In the genomic region with DNA sequence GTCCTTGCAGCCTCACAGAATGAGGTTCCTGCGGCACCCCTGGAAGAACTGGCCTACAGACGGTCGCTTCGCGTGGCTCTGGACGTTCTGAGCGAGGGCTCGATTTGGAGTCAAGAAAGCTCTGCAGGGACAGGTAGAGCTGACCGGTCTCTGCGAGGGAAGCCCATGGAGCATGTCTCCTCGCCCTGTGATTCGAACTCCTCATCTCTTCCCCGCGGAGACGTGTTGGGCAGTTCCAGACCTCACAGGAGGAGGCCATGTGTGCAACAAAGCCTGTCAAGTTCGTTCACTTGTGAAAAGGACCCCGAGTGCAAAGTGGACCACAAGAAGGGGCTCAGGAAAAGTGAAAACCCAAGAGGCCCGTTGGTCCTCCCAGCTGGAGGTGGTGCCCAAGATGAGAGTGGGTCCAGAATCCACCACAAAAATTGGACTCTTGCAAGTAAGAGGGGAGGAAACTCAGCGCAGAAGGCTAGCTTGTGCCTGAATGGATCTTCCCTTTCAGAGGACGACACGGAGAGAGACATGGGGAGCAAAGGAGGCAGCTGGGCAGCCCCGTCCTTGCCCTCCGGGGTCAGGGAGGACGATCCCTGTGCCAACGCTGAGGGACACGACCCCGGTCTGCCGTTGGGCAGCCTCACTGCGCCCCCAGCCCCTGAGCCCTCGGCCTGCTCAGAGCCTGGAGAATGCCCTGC, we compare ENCODE assay signal across 12 cellular contexts. TPM values are rescaled to one million over a fixed set of nuclear protein-coding genes. Genes with fewer than 3 reads are reported as not detected.
DNase-seq lines count a peak whose midpoint lies in the region; TF ChIP-seq lines count a peak whose summit lies in the region.
"Had no signal": no experiment of that assay in that cellular context is flagged by ENCODE, and none has a peak within 500 bp of the region (broad histone marks: within the 10 kb centered on the region; RNA-seq: fewer than 3 reads in every experiment).

No MANE protein-coding gene starts in this region.

- intact Hi-C loops in prostate gland (cut with DNase I): no loop called here

- H3K27me3 ChIP-seq in SK-N-SH (ENCODE audit: insufficient read depth) (no peaks in the 10 kb centered on the region), prostate gland (replicated peaks; ENCODE audit: insufficient read depth) (no peaks in the 10 kb centered on the region)

- H3K27ac ChIP-seq in SK-N-SH (ENCODE audit: low read depth in 2 of 2, low read length in 1 of 2) (peak overlapping the region; percentile 62 to 92), prostate gland (peak overlapping the region; percentile 33)

- H3K36me3 Mint-ChIP-seq in activated T-cell treated with anti-CD3 and anti-CD28 coated beads, Interleukin-2, amount 50 U/mL, for 24 hours (ENCODE audit: low read depth): peaks cover 94% of the 10 kb centered on the region
- peaks cover 41% of the 10 kb centered on the region for H3K36me3 Mint-ChIP-seq in T-helper 2 cell treated with Interferon-gamma antibody and Interleukin-4, amounts not matched to agents 5 μg/mL and 100 μg/mL, for 36 hours (ENCODE audit: low read depth)
- H3K36me3 Mint-ChIP-seq: natural killer cell had no signal

- H3K36me3 ChIP-seq in SK-N-SH (replicated peaks in 1 of 2; ENCODE audit: control insufficient read depth in 1 of 2, insufficient read depth in 2 of 2, low read length in 1 of 2) (peaks cover 46 to 61% of the 10 kb centered on the region in 2 experiments), prostate gland (no peaks in the 10 kb centered on the region)

- H3K4me3 Mint-ChIP-seq in activated T-cell treated with anti-CD3 and anti-CD28 coated beads, Interleukin-2, amount 50 U/mL, for 24 hours: no peak overlapping the region
- no peak overlapping the region for H3K4me3 Mint-ChIP-seq in T-helper 2 cell treated with Interferon-gamma antibody and Interleukin-4, amounts not matched to agents 5 μg/mL and 100 μg/mL, for 36 hours
- H3K4me3 Mint-ChIP-seq: activated B cell treated with CpG ODN at 0.5 μM for 24 hours; dendritic cell treated with granulocyte-macrophage colony-stimulating factor and Interleukin-4, amounts not matched to agents 40 ng/mL and 50 ng/mL, for 4 days; natural killer cell had no signal

- H3K4me1 ChIP-seq in SK-N-SH (ENCODE audit: control insufficient read depth in 1 of 2, insufficient read depth in 2 of 2, low read depth in 1 of 2, low read length in 1 of 2) (peaks cover 25 to 35% of the 10 kb centered on the region in 2 experiments), prostate gland (replicated peaks) (peaks cover 21% of the 10 kb centered on the region)

- no peak for DNase-seq in AG04449 (ENCODE audit: low read depth, low spot score)
- DNase-seq in SK-N-SH: no peak
- no peak for DNase-seq in fibroblast of the aortic adventitia (ENCODE audit: low read depth)
- DNase-seq in prostate gland (ENCODE audit: low spot score): no peak
- no peak for DNase-seq in activated T-cell treated with anti-CD3 and anti-CD28 coated beads, Interleukin-2, amount 50 U/mL, for 24 hours
- DNase-seq in NOMO-1 treated with dmso at 0.1 percent for 144 hours (lab: John Stamatoyannopoulos, UW; ENCODE audit: unreplicated experiment): no peak
- no peak for DNase-seq in stimulated activated CD4-positive, alpha-beta T cell treated with anti-CD3 and anti-CD28 coated beads, Interleukin-2, amount 100 ng/mL, for 48 hours
- DNase-seq in T-helper 2 cell treated with Interferon-gamma antibody and Interleukin-4, amounts not matched to agents 5 μg/mL and 100 μg/mL, for 36 hours (ENCODE audit: low spot score): no peak
- DNase-seq: activated B cell treated with CpG ODN at 0.5 μM for 24 hours, natural killer cell had no signal

- H3K4me2 ChIP-seq in SK-N-SH: peak overlapping the region; percentile 86

- H3K9ac ChIP-seq in SK-N-SH: peak overlapping the region; percentile 35; the same call in 1 of the 2 replicates

- CTCF ChIA-PET in AG04449 (lab: Yijun Ruan, JAX): interaction anchor here (1.3 kb wide), 1 partner anchor 12 kb away, joined by 6 read pairs; no protein-coding TSS in a partner anchor
- CTCF ChIA-PET in SK-N-SH (lab: Yijun Ruan, JAX): interaction anchor here (0.7 to 2.7 kb wide), 14 partner anchors 12 to 116 kb away, joined by 3 to 23 read pairs (median 4); no protein-coding TSS in a partner anchor

- no peak; the same call in 1 of the 2 replicates for TF ChIP-seq RAD21 in SK-N-SH (IDR thresholded peaks at IDR 0.05; ENCODE audit: low read length)

- H2AFZ ChIP-seq in SK-N-SH (ENCODE audit: low read depth): peak overlapping the region; percentile 24; the same call in 1 of the 2 replicates

- H3K4me3 ChIP-seq in AG04449 (ENCODE audit: low read depth, low read length) (peak overlapping the region; percentile 29), SK-N-SH (ENCODE audit: low read depth in 2 of 2, low read length in 1 of 2) (peak overlapping the region in 1 of 2 experiments; percentile 52; a peak in 2 of 4 replicates), fibroblast of the aortic adventitia (ENCODE audit: low read depth, low read length) (peak overlapping the region; percentile 25), prostate gland (no peak overlapping the region)

- peaks cover 42% of the 10 kb centered on the region for H3F3A ChIP-seq in SK-N-SH (replicated peaks; ENCODE audit: insufficient read depth)

- peaks cover 34% of the 10 kb centered on the region for H3K79me2 ChIP-seq in SK-N-SH (ENCODE audit: insufficient read depth)

- TF ChIP-seq CTCF in AG04449 (IDR thresholded peaks at IDR 0.05; ENCODE audit: insufficient read depth, low read length, missing control alignments) (no peak), SK-N-SH (IDR thresholded peaks at IDR 0.05) (no peak), fibroblast of the aortic adventitia (IDR thresholded peaks at IDR 0.05; ENCODE audit: insufficient read depth, low read length) (no peak), prostate gland (IDR thresholded peaks at IDR 0.05) (no peak)

- no peaks in the 10 kb centered on the region for H3K9me2 ChIP-seq in SK-N-SH

- H3K27me3 Mint-ChIP-seq in activated T-cell treated with anti-CD3 and anti-CD28 coated beads, Interleukin-2, amount 50 U/mL, for 24 hours: no peaks in the 10 kb centered on the region
- H3K27me3 Mint-ChIP-seq in T-helper 2 cell treated with Interferon-gamma antibody and Interleukin-4, amounts not matched to agents 5 μg/mL and 100 μg/mL, for 36 hours (ENCODE audit: low read depth): no peaks in the 10 kb centered on the region
- H3K27me3 Mint-ChIP-seq: activated B cell treated with CpG ODN at 0.5 μM for 24 hours had no signal

- POLR2A ChIA-PET in AG04449 (lab: Yijun Ruan, JAX) (interaction anchor here (1.8 to 2.0 kb wide), 2 partner anchors 23 to 91 kb away, joined by 4 to 6 read pairs; a partner anchor contains a TSS), SK-N-SH (lab: Yijun Ruan, JAX) (interaction anchor here (1.3 to 1.5 kb wide), 2 partner anchors 73 to 91 kb away, joined by 3 to 6 read pairs; a partner anchor contains a TSS)

- H3K27ac Mint-ChIP-seq in activated T-cell treated with anti-CD3 and anti-CD28 coated beads, Interleukin-2, amount 50 U/mL, for 24 hours: no peak overlapping the region
- H3K27ac Mint-ChIP-seq in T-helper 2 cell treated with Interferon-gamma antibody and Interleukin-4, amounts not matched to agents 5 μg/mL and 100 μg/mL, for 36 hours: no peak overlapping the region
- H3K27ac Mint-ChIP-seq: activated B cell treated with CpG ODN at 0.5 μM for 24 hours; activated T-helper 2 cell treated with anti-CD3 and anti-CD28 coated beads, Interferon-gamma antibody, Interleukin-2, Interleukin-4, amounts not matched to agents 10 μg/mL and 5 μg/mL and 100 μg/mL, durations not matched to agents 14 hours and 24 hours and 36 hours; dendritic cell treated with granulocyte-macrophage colony-stimulating factor and Interleukin-4, amounts not matched to agents 40 ng/mL and 50 ng/mL, for 4 days; natural killer cell had no signal

- WGBS in SK-N-SH (ENCODE audit: low lambda C conversion rate): 88% methylated on average over 21 of the region's 30 CpGs
- WGBS in prostate gland: 72% methylated on average over 30 of the region's 30 CpGs

- H3K9me3 ChIP-seq in SK-N-SH: no peaks in the 10 kb centered on the region
- H3K9me3 ChIP-seq in prostate gland: no peaks in the 10 kb centered on the region

- TF ChIP-seq POLR2A in prostate gland (IDR thresholded peaks at IDR 0.05): no peak

- peaks cover 46% of the 10 kb centered on the region for H3K4me1 Mint-ChIP-seq in activated T-cell treated with anti-CD3 and anti-CD28 coated beads, Interleukin-2, amount 50 U/mL, for 24 hours (ENCODE audit: low read depth)
- peaks cover 33% of the 10 kb centered on the region for H3K4me1 Mint-ChIP-seq in T-helper 2 cell treated with Interferon-gamma antibody and Interleukin-4, amounts not matched to agents 5 μg/mL and 100 μg/mL, for 36 hours (ENCODE audit: low read depth)

- H3K9me3 Mint-ChIP-seq in activated T-cell treated with anti-CD3 and anti-CD28 coated beads, Interleukin-2, amount 50 U/mL, for 24 hours: no peaks in the 10 kb centered on the region
- no peaks in the 10 kb centered on the region for H3K9me3 Mint-ChIP-seq in T-helper 2 cell treated with Interferon-gamma antibody and Interleukin-4, amounts not matched to agents 5 μg/mL and 100 μg/mL, for 36 hours
- H3K9me3 Mint-ChIP-seq: activated B cell treated with CpG ODN at 0.5 μM for 24 hours; activated T-helper 2 cell treated with anti-CD3 and anti-CD28 coated beads, Interferon-gamma antibody, Interleukin-2, Interleukin-4, amounts not matched to agents 10 μg/mL and 5 μg/mL and 100 μg/mL, durations not matched to agents 14 hours and 24 hours and 36 hours; dendritic cell treated with granulocyte-macrophage colony-stimulating factor and Interleukin-4, amounts not matched to agents 40 ng/mL and 50 ng/mL, for 4 days; natural killer cell had no signal

- no peaks in the 10 kb centered on the region for H4K20me1 ChIP-seq in SK-N-SH (ENCODE audit: insufficient read depth)

- TF ChIP-seq EP300 in SK-N-SH (IDR thresholded peaks at IDR 0.05; ENCODE audit: borderline replicate concordance in 1 of 2, low read depth in 1 of 2, low read length in 1 of 2): no peak

RNA-seq across cellular contexts. Expression of a gene that starts 23.4 kb away (rescaled TPM):
- 52.5 and 66.4 TPM in 2 replicates for polyA plus RNA-seq in SK-N-SH (2012; rRNA removed)
- polyA plus RNA-seq in SK-N-SH (2012; cell fraction: cytosol; rRNA removed): 22.6 and 43.2 TPM in 2 replicates
- polyA plus RNA-seq in SK-N-SH (2012; cell fraction: nucleus; rRNA removed): 49.8 and 83.8 TPM in 2 replicates
- 14.6 and 40.7 TPM in 2 replicates for total RNA-seq in fibroblast of the aortic adventitia (ENCODE audit: low replicate concordance)
- total RNA-seq in prostate gland: 100 to 1,000 TPM; 147 to 202 TPM

RNA-seq across cellular contexts. Expression of a gene that starts 41.1 kb away (rescaled TPM):
- polyA plus RNA-seq in SK-N-SH (2012; rRNA removed): 76.5 and 85.3 TPM in 2 replicates
- polyA plus RNA-seq in SK-N-SH (2012; cell fraction: cytosol; rRNA removed): 32.5 and 58.6 TPM in 2 replicates
- 41.2 and 45.7 TPM in 2 replicates for polyA plus RNA-seq in SK-N-SH (2012; cell fraction: nucleus; rRNA removed)
- 8.8 and 40.6 TPM in 2 replicates for total RNA-seq in fibroblast of the aortic adventitia (ENCODE audit: low replicate concordance)
- total RNA-seq in prostate gland: 100 to 1,000 TPM; 100 to 183 TPM

RNA-seq across cellular contexts. Expression of a gene that starts 47.1 kb away (rescaled TPM):
- 43.8 and 54.3 TPM in 2 replicates for polyA plus RNA-seq in SK-N-SH (2012; rRNA removed)
- 41.8 and 45.0 TPM in 2 replicates for polyA plus RNA-seq in SK-N-SH (2012; cell fraction: cytosol; rRNA removed)
- polyA plus RNA-seq in SK-N-SH (2012; cell fraction: nucleus; rRNA removed): 102 and 111 TPM in 2 replicates
- total RNA-seq in fibroblast of the aortic adventitia (ENCODE audit: low replicate concordance): 17.3 and 43.8 TPM in 2 replicates
- total RNA-seq in prostate gland: 10 to 100 TPM; 58.6 to 74.1 TPM

Comparison
In these comparisons a context has a peak if more than half of its experiments do, and no peak if none do; other contexts are left out.
1. H3K4me3 ChIP-seq: peak in AG04449 (single experiment) and fibroblast of the aortic adventitia (single experiment); none in prostate gland (0 of 2).